In genomic region chr14:73996731-73997107, GRCh38 we compare ENCODE assay signal across 1 cellular context.
A peak's percentile ranks its signal among the peaks of the same experiment; 100 is the strongest.
TF ChIP-seq lines count a peak whose summit lies in the region.

No MANE protein-coding gene starts in this region.

TF ChIP-seq in HepG2, 621 proteins besides CTCF, POLR2A, EP300 and RAD21 (continued from another document and continues in another):
- no peak for TF ChIP-seq ZHX2 (IDR thresholded peaks at IDR 0.05; ENCODE audit: low read depth)
- no peak for TF ChIP-seq ZHX2 (CRISPR knock-in tag; IDR thresholded peaks at IDR 0.05; ENCODE audit: borderline replicate concordance)
- no peak for TF ChIP-seq ATF3 (CRISPR knock-in tag; IDR thresholded peaks at IDR 0.05)
- TF ChIP-seq MATR3 (CRISPR knock-in tag; IDR thresholded peaks at IDR 0.05): no peak
- no peak for TF ChIP-seq KDM3A (CRISPR knock-in tag; IDR thresholded peaks at IDR 0.05; ENCODE audit: low read depth)
- no peak for TF ChIP-seq ZBTB37 (CRISPR knock-in tag; IDR thresholded peaks at IDR 0.05)
- no peak for TF ChIP-seq ZNF546 (CRISPR knock-in tag; conservative IDR thresholded peaks at IDR 0.05)
- TF ChIP-seq MED8 (CRISPR knock-in tag; IDR thresholded peaks at IDR 0.05; ENCODE audit: insufficient replicate concordance): no peak
- no peak for TF ChIP-seq ZNF607 (CRISPR knock-in tag; IDR thresholded peaks at IDR 0.05; ENCODE audit: borderline replicate concordance)
- TF ChIP-seq KLF16 (CRISPR knock-in tag; IDR thresholded peaks at IDR 0.05): peak in 1 of 2 experiments; percentile 64; a peak in 1 of 4 replicates
- TF ChIP-seq CBFB (CRISPR knock-in tag; IDR thresholded peaks at IDR 0.05): no peak
- no peak for TF ChIP-seq ZNF569 (CRISPR knock-in tag; IDR thresholded peaks at IDR 0.05; ENCODE audit: borderline replicate concordance)
- TF ChIP-seq, protein P1, sequence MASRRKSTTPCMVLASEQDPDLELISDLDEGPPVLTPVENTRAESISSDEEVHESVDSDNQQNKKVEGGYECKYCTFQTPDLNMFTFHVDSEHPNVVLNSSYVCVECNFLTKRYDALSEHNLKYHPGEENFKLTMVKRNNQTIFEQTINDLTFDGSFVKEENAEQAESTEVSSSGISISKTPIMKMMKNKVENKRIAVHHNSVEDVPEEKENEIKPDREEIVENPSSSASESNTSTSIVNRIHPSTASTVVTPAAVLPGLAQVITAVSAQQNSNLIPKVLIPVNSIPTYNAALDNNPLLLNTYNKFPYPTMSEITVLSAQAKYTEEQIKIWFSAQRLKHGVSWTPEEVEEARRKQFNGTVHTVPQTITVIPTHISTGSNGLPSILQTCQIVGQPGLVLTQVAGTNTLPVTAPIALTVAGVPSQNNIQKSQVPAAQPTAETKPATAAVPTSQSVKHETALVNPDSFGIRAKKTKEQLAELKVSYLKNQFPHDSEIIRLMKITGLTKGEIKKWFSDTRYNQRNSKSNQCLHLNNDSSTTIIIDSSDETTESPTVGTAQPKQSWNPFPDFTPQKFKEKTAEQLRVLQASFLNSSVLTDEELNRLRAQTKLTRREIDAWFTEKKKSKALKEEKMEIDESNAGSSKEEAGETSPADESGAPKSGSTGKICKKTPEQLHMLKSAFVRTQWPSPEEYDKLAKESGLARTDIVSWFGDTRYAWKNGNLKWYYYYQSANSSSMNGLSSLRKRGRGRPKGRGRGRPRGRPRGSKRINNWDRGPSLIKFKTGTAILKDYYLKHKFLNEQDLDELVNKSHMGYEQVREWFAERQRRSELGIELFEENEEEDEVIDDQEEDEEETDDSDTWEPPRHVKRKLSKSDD (CRISPR knock-in tag; IDR thresholded peaks at IDR 0.05; ENCODE audit: low read depth): no peak
- TF ChIP-seq ZNF570 (CRISPR knock-in tag; IDR thresholded peaks at IDR 0.05; ENCODE audit: borderline replicate concordance): no peak
- no peak for TF ChIP-seq ZBTB33 (CRISPR knock-in tag; IDR thresholded peaks at IDR 0.05)
- TF ChIP-seq MEF2D (CRISPR knock-in tag; IDR thresholded peaks at IDR 0.05): 0 out of 2 replicates have a peak, but pooled peaks have one; percentile 22
- TF ChIP-seq ZNF780A (CRISPR knock-in tag; IDR thresholded peaks at IDR 0.05): no peak
- no peak; the same call in 1 of the 2 replicates for TF ChIP-seq ZNF556 (CRISPR knock-in tag; IDR thresholded peaks at IDR 0.05; ENCODE audit: borderline replicate concordance)
- TF ChIP-seq SNRNP70 (IDR thresholded peaks at IDR 0.05; ENCODE audit: low read depth, low read length): no peak
- no peak for TF ChIP-seq NFE2L1 (CRISPR knock-in tag; IDR thresholded peaks at IDR 0.05; ENCODE audit: borderline replicate concordance)
- no peak for TF ChIP-seq ATAD3A (CRISPR knock-in tag; IDR thresholded peaks at IDR 0.05)
- no peak for TF ChIP-seq SKI (IDR thresholded peaks at IDR 0.05; ENCODE audit: partially characterized antibody)
- no peak for TF ChIP-seq ZNF660 (CRISPR knock-in tag; IDR thresholded peaks at IDR 0.05; ENCODE audit: borderline replicate concordance, low read depth)
- TF ChIP-seq CHD4 (IDR thresholded peaks at IDR 0.05; ENCODE audit: borderline replicate concordance, low read length): peak; percentile 70; the same call in 1 of the 2 replicates
- no peak for TF ChIP-seq ZNF691 (CRISPR knock-in tag; IDR thresholded peaks at IDR 0.05; ENCODE audit: borderline replicate concordance, low read depth)
- TF ChIP-seq NCOR1 (IDR thresholded peaks at IDR 0.05; ENCODE audit: borderline replicate concordance, low read length): no peak
- TF ChIP-seq GABPA (IDR thresholded peaks at IDR 0.05; ENCODE audit: low read depth, low read length): no peak
- TF ChIP-seq GABPA (CRISPR knock-in tag; IDR thresholded peaks at IDR 0.05; ENCODE audit: low read depth): no peak
- TF ChIP-seq, protein P2, sequence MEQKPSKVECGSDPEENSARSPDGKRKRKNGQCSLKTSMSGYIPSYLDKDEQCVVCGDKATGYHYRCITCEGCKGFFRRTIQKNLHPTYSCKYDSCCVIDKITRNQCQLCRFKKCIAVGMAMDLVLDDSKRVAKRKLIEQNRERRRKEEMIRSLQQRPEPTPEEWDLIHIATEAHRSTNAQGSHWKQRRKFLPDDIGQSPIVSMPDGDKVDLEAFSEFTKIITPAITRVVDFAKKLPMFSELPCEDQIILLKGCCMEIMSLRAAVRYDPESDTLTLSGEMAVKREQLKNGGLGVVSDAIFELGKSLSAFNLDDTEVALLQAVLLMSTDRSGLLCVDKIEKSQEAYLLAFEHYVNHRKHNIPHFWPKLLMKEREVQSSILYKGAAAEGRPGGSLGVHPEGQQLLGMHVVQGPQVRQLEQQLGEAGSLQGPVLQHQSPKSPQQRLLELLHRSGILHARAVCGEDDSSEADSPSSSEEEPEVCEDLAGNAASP (CRISPR knock-in tag; IDR thresholded peaks at IDR 0.05; ENCODE audit: borderline replicate concordance): peak; percentile 74; the same call in 1 of the 2 replicates
- no peak for TF ChIP-seq CEBPB (IDR thresholded peaks at IDR 0.05; ENCODE audit: borderline replicate concordance, low read depth, low read length)
- peak; percentile 41; the same call in 1 of the 2 replicates for TF ChIP-seq KAT8 (CRISPR knock-in tag; IDR thresholded peaks at IDR 0.05)
- TF ChIP-seq TAF1 (CRISPR knock-in tag; IDR thresholded peaks at IDR 0.05): no peak
- TF ChIP-seq, protein P3, sequence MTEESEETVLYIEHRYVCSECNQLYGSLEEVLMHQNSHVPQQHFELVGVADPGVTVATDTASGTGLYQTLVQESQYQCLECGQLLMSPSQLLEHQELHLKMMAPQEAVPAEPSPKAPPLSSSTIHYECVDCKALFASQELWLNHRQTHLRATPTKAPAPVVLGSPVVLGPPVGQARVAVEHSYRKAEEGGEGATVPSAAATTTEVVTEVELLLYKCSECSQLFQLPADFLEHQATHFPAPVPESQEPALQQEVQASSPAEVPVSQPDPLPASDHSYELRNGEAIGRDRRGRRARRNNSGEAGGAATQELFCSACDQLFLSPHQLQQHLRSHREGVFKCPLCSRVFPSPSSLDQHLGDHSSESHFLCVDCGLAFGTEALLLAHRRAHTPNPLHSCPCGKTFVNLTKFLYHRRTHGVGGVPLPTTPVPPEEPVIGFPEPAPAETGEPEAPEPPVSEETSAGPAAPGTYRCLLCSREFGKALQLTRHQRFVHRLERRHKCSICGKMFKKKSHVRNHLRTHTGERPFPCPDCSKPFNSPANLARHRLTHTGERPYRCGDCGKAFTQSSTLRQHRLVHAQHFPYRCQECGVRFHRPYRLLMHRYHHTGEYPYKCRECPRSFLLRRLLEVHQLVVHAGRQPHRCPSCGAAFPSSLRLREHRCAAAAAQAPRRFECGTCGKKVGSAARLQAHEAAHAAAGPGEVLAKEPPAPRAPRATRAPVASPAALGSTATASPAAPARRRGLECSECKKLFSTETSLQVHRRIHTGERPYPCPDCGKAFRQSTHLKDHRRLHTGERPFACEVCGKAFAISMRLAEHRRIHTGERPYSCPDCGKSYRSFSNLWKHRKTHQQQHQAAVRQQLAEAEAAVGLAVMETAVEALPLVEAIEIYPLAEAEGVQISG (CRISPR knock-in tag; IDR thresholded peaks at IDR 0.05): 0 out of 2 replicates have a peak, but pooled peaks have one; percentile 22
- TF ChIP-seq ZNF737 (CRISPR knock-in tag; IDR thresholded peaks at IDR 0.05; ENCODE audit: borderline replicate concordance): no peak
- TF ChIP-seq ZNF451 (CRISPR knock-in tag; IDR thresholded peaks at IDR 0.05): no peak
- TF ChIP-seq, protein P4, sequence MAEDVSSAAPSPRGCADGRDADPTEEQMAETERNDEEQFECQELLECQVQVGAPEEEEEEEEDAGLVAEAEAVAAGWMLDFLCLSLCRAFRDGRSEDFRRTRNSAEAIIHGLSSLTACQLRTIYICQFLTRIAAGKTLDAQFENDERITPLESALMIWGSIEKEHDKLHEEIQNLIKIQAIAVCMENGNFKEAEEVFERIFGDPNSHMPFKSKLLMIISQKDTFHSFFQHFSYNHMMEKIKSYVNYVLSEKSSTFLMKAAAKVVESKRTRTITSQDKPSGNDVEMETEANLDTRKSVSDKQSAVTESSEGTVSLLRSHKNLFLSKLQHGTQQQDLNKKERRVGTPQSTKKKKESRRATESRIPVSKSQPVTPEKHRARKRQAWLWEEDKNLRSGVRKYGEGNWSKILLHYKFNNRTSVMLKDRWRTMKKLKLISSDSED (CRISPR knock-in tag; IDR thresholded peaks at IDR 0.05): no peak
- TF ChIP-seq, protein P5, sequence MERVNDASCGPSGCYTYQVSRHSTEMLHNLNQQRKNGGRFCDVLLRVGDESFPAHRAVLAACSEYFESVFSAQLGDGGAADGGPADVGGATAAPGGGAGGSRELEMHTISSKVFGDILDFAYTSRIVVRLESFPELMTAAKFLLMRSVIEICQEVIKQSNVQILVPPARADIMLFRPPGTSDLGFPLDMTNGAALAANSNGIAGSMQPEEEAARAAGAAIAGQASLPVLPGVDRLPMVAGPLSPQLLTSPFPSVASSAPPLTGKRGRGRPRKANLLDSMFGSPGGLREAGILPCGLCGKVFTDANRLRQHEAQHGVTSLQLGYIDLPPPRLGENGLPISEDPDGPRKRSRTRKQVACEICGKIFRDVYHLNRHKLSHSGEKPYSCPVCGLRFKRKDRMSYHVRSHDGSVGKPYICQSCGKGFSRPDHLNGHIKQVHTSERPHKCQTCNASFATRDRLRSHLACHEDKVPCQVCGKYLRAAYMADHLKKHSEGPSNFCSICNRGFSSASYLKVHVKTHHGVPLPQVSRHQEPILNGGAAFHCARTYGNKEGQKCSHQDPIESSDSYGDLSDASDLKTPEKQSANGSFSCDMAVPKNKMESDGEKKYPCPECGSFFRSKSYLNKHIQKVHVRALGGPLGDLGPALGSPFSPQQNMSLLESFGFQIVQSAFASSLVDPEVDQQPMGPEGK (CRISPR knock-in tag; IDR thresholded peaks at IDR 0.05): 0 out of 2 replicates have a peak, but pooled peaks have one; percentile 16
- TF ChIP-seq RBAK (CRISPR knock-in tag; IDR thresholded peaks at IDR 0.05): no peak
- TF ChIP-seq PRPF4 (IDR thresholded peaks at IDR 0.05; ENCODE audit: low read depth, low read length, poor library complexity, severe bottlenecking): no peak
- no peak for TF ChIP-seq NKX3-1 (CRISPR knock-in tag; IDR thresholded peaks at IDR 0.05)
- TF ChIP-seq ZBTB20 (CRISPR knock-in tag; IDR thresholded peaks at IDR 0.05; ENCODE audit: borderline replicate concordance, low read depth): peak; percentile 70; the same call in 1 of the 2 replicates
